34 cellular contexts compared by ENCODE assay signal in the genomic region with DNA sequence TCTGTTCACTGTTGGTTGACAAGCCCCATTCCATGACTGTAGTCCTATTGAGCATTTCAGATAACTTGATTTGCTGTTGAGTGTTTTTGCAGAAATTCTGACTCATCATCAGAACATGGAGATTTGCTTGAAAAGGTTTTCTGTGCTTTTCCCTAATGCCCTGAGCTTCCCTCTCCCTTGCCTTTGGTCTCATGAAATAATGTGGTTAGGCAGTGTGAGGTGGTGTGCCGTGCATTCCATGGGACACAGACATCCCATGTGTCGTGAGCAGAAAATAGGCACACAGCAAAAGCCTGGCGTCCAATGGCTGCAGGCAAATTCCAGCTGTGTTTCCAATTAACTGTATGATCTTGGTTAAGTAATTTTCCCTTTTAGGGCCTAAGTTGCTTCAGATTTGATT.
DNase-seq lines count a peak whose midpoint lies in the region; FAIRE-seq and TF ChIP-seq lines count a peak whose summit lies in the region.
"Had no signal": no experiment of that assay in that cellular context is flagged by ENCODE, and none has a peak within 500 bp of the region (broad histone marks: within the 10 kb centered on the region; RNA-seq: fewer than 3 reads in every experiment).

No MANE protein-coding gene starts in this region.

- H3K4me3 ChIP-seq in adipocyte (ENCODE audit: low read length), result no peak overlapping the region
- no peak overlapping the region for H3K4me3 ChIP-seq in left ventricle myocardium inferior
- H3K4me3 ChIP-seq: gastroesophageal sphincter, hepatocyte had no signal

- TF ChIP-seq CTCF in left ventricle myocardium inferior (IDR thresholded peaks at IDR 0.05; ENCODE audit: borderline replicate concordance), result no peak
- TF ChIP-seq CTCF in endothelial cell (IDR thresholded peaks at IDR 0.05; ENCODE audit: unreplicated experiment), result no peak

- H3K27me3 ChIP-seq in adipocyte (replicated peaks; ENCODE audit: control insufficient read depth, insufficient read depth, low read length) (no peaks in the 10 kb centered on the region), left ventricle myocardium inferior (ENCODE audit: low read depth) (no peaks in the 10 kb centered on the region)
- H3K27me3 ChIP-seq: gastroesophageal sphincter, hepatocyte had no signal

- FAIRE-seq in urothelium cell line (lab: Jason Lieb, UNC), result no peak
- FAIRE-seq: D721Med had no signal

- H3K9ac ChIP-seq in adipocyte (ENCODE audit: low read length), result no peak overlapping the region
- H3K9ac ChIP-seq: KMS-11 had no signal

- H3K27ac Mint-ChIP-seq in endothelial cell (ENCODE audit: unreplicated experiment), result no peak overlapping the region
- H3K27ac Mint-ChIP-seq: activated CD4-positive, alpha-beta T cell treated with anti-CD3 and anti-CD28 coated beads, Interleukin-2, amount 10 ng/mL, durations not matched to agents 24 days and 14 days; activated naive CD8-positive, alpha-beta T cell; activated T-cell treated with anti-CD3 and anti-CD28 coated beads, Interleukin-2, amount 50 U/mL, for 24 hours; nephron progenitor cell; stimulated activated memory B cell treated with anti-CD40 and anti-IgM and Interleukin-4, amounts not matched to agents 10 μg/mL and 1 μg/mL and 100 μg/mL, for 72 hours; WTC11 had no signal

- H3K27ac ChIP-seq in left ventricle myocardium inferior (replicated peaks), result no peak overlapping the region
- H3K27ac ChIP-seq: gastroesophageal sphincter, hepatocyte, KMS-11 had no signal

- H3K27me3 Mint-ChIP-seq in endothelial cell (ENCODE audit: unreplicated experiment), result peaks cover 2% of the 10 kb centered on the region
- H3K27me3 Mint-ChIP-seq: stimulated activated memory B cell treated with anti-CD40 and anti-IgM and Interleukin-4, amounts not matched to agents 10 μg/mL and 1 μg/mL and 100 μg/mL, for 72 hours had no signal

- no peaks in the 10 kb centered on the region for H3K36me3 Mint-ChIP-seq in endothelial cell (ENCODE audit: low read depth, unreplicated experiment)
- H3K36me3 Mint-ChIP-seq: activated naive CD8-positive, alpha-beta T cell; WTC11 had no signal

- no peaks in the 10 kb centered on the region for H3K9me3 Mint-ChIP-seq in endothelial cell (ENCODE audit: unreplicated experiment)
- H3K9me3 Mint-ChIP-seq: activated T-cell treated with anti-CD3 and anti-CD28 coated beads, Interleukin-2, amount 50 U/mL, for 24 hours; WTC11 had no signal

- H3K36me3 ChIP-seq in adipocyte (ENCODE audit: control insufficient read depth, insufficient read depth, low read length, severe bottlenecking) (no peaks in the 10 kb centered on the region), left ventricle myocardium inferior (no peaks in the 10 kb centered on the region)
- H3K36me3 ChIP-seq: gastroesophageal sphincter had no signal

- H3K4me1 ChIP-seq in adipocyte (ENCODE audit: control insufficient read depth, insufficient read depth, low read length) (peaks cover 8% of the 10 kb centered on the region), left ventricle myocardium inferior (peaks cover 5% of the 10 kb centered on the region)

- DNase-seq in HT1080 (ENCODE audit: low read depth), result peak; percentile 17
- peak; percentile 70 for DNase-seq in adipocyte (ENCODE audit: low read depth)
- DNase-seq in foreskin melanocyte, result peak; percentile 48
- peak; percentile 6 for DNase-seq in urothelium cell line (ENCODE audit: low spot score)
- no peak for DNase-seq in DMS53 (lab: John Stamatoyannopoulos, UW)
- no peak for DNase-seq in left ventricle myocardium inferior
- DNase-seq in endothelial cell (ENCODE audit: low spot score), result no peak
- DNase-seq in NOMO-1 treated with dmso at 0.1 percent for 144 hours (lab: John Stamatoyannopoulos, UW; ENCODE audit: unreplicated experiment), result no peak
- DNase-seq: activated CD4-positive, alpha-beta T cell treated with anti-CD3 and anti-CD28 coated beads, Interleukin-2, amount 10 ng/mL, durations not matched to agents 24 days and 14 days; activated effector memory CD4-positive, alpha-beta T cell treated with anti-CD3 and anti-CD28 coated beads, Interleukin-2, amount 50 U/mL, for 16 hours; activated T-cell treated with anti-CD3 and anti-CD28 coated beads, Interleukin-2, amount 50 U/mL, for 24 hours; aorta; caudate nucleus; cortex of kidney; H7; left colon; mammary epithelial cell; NCI-H1417; NCI-H2081 treated with DMSO at 0.1 percent for 48 hours; NCI-H2227 treated with DMSO at 0.1 percent for 48 hours; NCI-H526; nephron progenitor cell; PC-3; SHP77 treated with DMSO at 0.1 percent for 48 hours; stimulated activated CD4-positive, alpha-beta T cell treated with anti-CD3 and anti-CD28 coated beads, Interleukin-15, amount 100 ng/mL, for 24 hours; substantia nigra; SW 1271 had no signal

- no peak overlapping the region for H3K4me3 Mint-ChIP-seq in endothelial cell (ENCODE audit: unreplicated experiment)
- H3K4me3 Mint-ChIP-seq: activated CD4-positive, alpha-beta T cell treated with anti-CD3 and anti-CD28 coated beads, Interleukin-2, amount 10 ng/mL, durations not matched to agents 24 days and 14 days; activated naive CD8-positive, alpha-beta T cell; activated T-cell treated with anti-CD3 and anti-CD28 coated beads, Interleukin-2, amount 50 U/mL, for 24 hours; nephron progenitor cell; stimulated activated memory B cell treated with anti-CD40 and anti-IgM and Interleukin-4, amounts not matched to agents 10 μg/mL and 1 μg/mL and 100 μg/mL, for 72 hours; WTC11 had no signal

- H3K4me1 Mint-ChIP-seq in endothelial cell (ENCODE audit: unreplicated experiment), result peaks cover 6% of the 10 kb centered on the region
- H3K4me1 Mint-ChIP-seq: activated CD4-positive, alpha-beta T cell treated with anti-CD3 and anti-CD28 coated beads, Interleukin-2, amount 10 ng/mL, durations not matched to agents 24 days and 14 days had no signal

- H3K9me3 ChIP-seq in adipocyte (ENCODE audit: control insufficient read depth, low read length) (no peaks in the 10 kb centered on the region), left ventricle myocardium inferior (replicated peaks) (no peaks in the 10 kb centered on the region)
- H3K9me3 ChIP-seq: gastroesophageal sphincter had no signal

- intact Hi-C loops in left ventricle myocardium inferior (cut with micrococcal nuclease), result no loop called here

Comparison
In these comparisons a context has a peak if more than half of its experiments do, and no peak if none do; other contexts are left out.
1. DNase-seq: peak in HT1080 (single experiment), adipocyte (single experiment), foreskin melanocyte (single experiment) and urothelium cell line (single experiment); none in DMS53 (single experiment), left ventricle myocardium inferior (single experiment), endothelial cell (single experiment) and NOMO-1 treated with dmso at 0.1 percent for 144 hours (single experiment).